In the genomic region with DNA sequence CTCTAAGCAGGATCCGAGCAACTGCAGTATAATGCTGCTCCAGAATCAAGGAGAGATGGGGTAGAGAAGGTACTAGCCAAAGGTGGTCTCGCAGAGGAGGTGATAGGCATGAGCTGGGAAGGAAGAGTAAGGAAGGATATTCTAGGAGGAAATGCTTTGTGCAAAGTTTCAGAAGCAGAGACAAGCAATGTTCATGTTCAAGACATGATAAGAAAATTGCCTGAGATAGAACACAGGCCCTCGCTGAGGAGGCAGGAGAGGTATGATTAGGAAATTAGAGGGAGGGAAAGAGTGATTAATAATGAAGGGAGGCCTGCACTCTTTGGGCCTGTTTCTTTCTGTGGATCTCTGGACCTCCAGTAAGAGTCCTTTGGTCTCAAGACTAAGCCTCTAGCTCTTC, we compare ENCODE assay signal across 28 cellular contexts. TPM values are rescaled to one million over a fixed set of nuclear protein-coding genes. Genes with fewer than 3 reads are reported as not detected.
"Had no signal": no experiment of that assay in that cellular context is flagged by ENCODE, and none has a peak within 500 bp of the region (broad histone marks: within the 10 kb centered on the region; RNA-seq: fewer than 3 reads in every experiment).

No MANE protein-coding gene starts in this region.

- H3K9me3 ChIP-seq: adrenal gland, colonic mucosa, heart left ventricle, mucosa of descending colon, tibial artery had no signal

- H3K4me3 ChIP-seq: adrenal gland, colonic mucosa, heart left ventricle, mucosa of descending colon, tibial artery had no signal

- H3K27ac ChIP-seq: adrenal gland, colonic mucosa, epithelial cell of prostate, heart left ventricle, parathyroid adenoma, tibial artery had no signal

- DNase-seq: activated CD4-positive, alpha-beta T cell treated with anti-CD3 and anti-CD28 coated beads for 48 hours; activated CD4-positive, CD25-positive, alpha-beta regulatory T cell; activated gamma-delta T cell; activated naive CD4-positive, alpha-beta T cell treated with anti-CD3 and anti-CD28 coated beads, Interleukin-2, amount 50 U/mL, for 16 hours; activated T-cell treated with anti-CD3 and anti-CD28 coated beads, Interleukin-2, amount 50 U/mL, for 48 hours; adrenal gland; colonic mucosa; heart left ventricle; left colon; mucosa of descending colon; nucleus accumbens; right cardiac atrium; stimulated activated CD4-positive, alpha-beta T cell treated with anti-CD3 and anti-CD28 coated beads, Interleukin-4, amount 100 ng/mL, for 24 hours; stimulated activated naive CD8-positive, alpha-beta T cell treated with anti-CD3 and anti-CD28 coated beads, Interleukin-15, amount 100 ng/mL, for 72 hours; SW 1271; T-helper 9 cell; tibial artery had no signal

- H3K27ac Mint-ChIP-seq: memory B cell had no signal

- H3K27me3 ChIP-seq: adrenal gland, colonic mucosa, heart left ventricle had no signal

- H3K4me3 Mint-ChIP-seq: memory B cell; stimulated activated naive CD8-positive, alpha-beta T cell treated with anti-CD3 and anti-CD28 coated beads, Interleukin-15, amount 100 ng/mL, for 72 hours had no signal

- H3K36me3 Mint-ChIP-seq: memory B cell had no signal

- H3K9me3 Mint-ChIP-seq: memory B cell; stimulated activated naive CD8-positive, alpha-beta T cell treated with anti-CD3 and anti-CD28 coated beads, Interleukin-15, amount 100 ng/mL, for 72 hours had no signal

- H3K36me3 ChIP-seq: adrenal gland, colonic mucosa, heart left ventricle, tibial artery had no signal

RNA-seq across cellular contexts. Expression of a gene that starts 51.5 kb away (rescaled TPM):
- total RNA-seq: adrenal gland, astrocyte, colonic mucosa, fibroblast of villous mesenchyme, heart left ventricle, left colon, lower leg skin, mucosa of descending colon, pulmonary artery endothelial cell, right cardiac atrium, SK-MEL-5, ureter had no signal
- polyA plus RNA-seq: adrenal gland, heart left ventricle, keratinocyte, neural cell, right cardiac atrium had no signal
